Comparison of ENCODE assay signal across 26 cellular contexts in genomic region chr6:52255434-52255833, GRCh38. TPM values are rescaled to one million over a fixed set of nuclear protein-coding genes. Genes with fewer than 3 reads are reported as not detected.
DNase-seq lines count a peak whose midpoint lies in the region; ATAC-seq lines count a peak whose summit lies in the region.
"Had no signal": no experiment of that assay in that cellular context is flagged by ENCODE, and none has a peak within 500 bp of the region (broad histone marks: within the 10 kb centered on the region; RNA-seq: fewer than 3 reads in every experiment).

No MANE protein-coding gene starts in this region.

- peak overlapping the region; percentile 18 for H3K4me3 Mint-ChIP-seq in activated CD4-positive, alpha-beta T cell treated with anti-CD3 and anti-CD28 coated beads, Interleukin-2, amount 10 ng/mL, durations not matched to agents 24 days and 14 days
- H3K4me3 Mint-ChIP-seq in stimulated activated naive CD8-positive, alpha-beta T cell treated with anti-CD3 and anti-CD28 coated beads, Interleukin-15, Interleukin-2, amounts not matched to agents 100 ng/mL and 50 ng/mL, for 24 hours: peak overlapping the region; percentile 17
- H3K4me3 Mint-ChIP-seq in activated naive CD8-positive, alpha-beta T cell treated with anti-CD3 and anti-CD28 coated beads, Interleukin-2, amount 50 U/mL, for 24 hours: peak overlapping the region; percentile 9
- H3K4me3 Mint-ChIP-seq: CD8-positive, alpha-beta memory T cell had no signal

- ATAC-seq in stimulated activated naive CD8-positive, alpha-beta T cell treated with anti-CD3 and anti-CD28 coated beads, Interleukin-15, Interleukin-2, amounts not matched to agents 100 U/mL and 50 U/mL, for 24 hours: no peak
- no peak for ATAC-seq in activated naive CD8-positive, alpha-beta T cell treated with anti-CD3 and anti-CD28 coated beads, Interleukin-2, amount 50 U/mL, for 24 hours
- ATAC-seq: HCT116, Right ventricle myocardium inferior had no signal

- H3K4me1 Mint-ChIP-seq in activated CD4-positive, alpha-beta T cell treated with anti-CD3 and anti-CD28 coated beads, Interleukin-2, amount 10 ng/mL, durations not matched to agents 24 days and 14 days: peaks cover 32% of the 10 kb centered on the region
- H3K4me1 Mint-ChIP-seq in stimulated activated naive CD8-positive, alpha-beta T cell treated with anti-CD3 and anti-CD28 coated beads, Interleukin-15, Interleukin-2, amounts not matched to agents 100 ng/mL and 50 ng/mL, for 24 hours (ENCODE audit: low read depth): peaks cover 45% of the 10 kb centered on the region
- peaks cover 41% of the 10 kb centered on the region for H3K4me1 Mint-ChIP-seq in activated naive CD8-positive, alpha-beta T cell treated with anti-CD3 and anti-CD28 coated beads, Interleukin-2, amount 50 U/mL, for 24 hours

- no peaks in the 10 kb centered on the region for H3K9me3 Mint-ChIP-seq in activated CD4-positive, alpha-beta T cell treated with anti-CD3 and anti-CD28 coated beads, Interleukin-2, amount 10 ng/mL, durations not matched to agents 24 days and 14 days
- H3K9me3 Mint-ChIP-seq in stimulated activated naive CD8-positive, alpha-beta T cell treated with anti-CD3 and anti-CD28 coated beads, Interleukin-15, Interleukin-2, amounts not matched to agents 100 ng/mL and 50 ng/mL, for 24 hours: no peaks in the 10 kb centered on the region
- H3K9me3 Mint-ChIP-seq in activated naive CD8-positive, alpha-beta T cell treated with anti-CD3 and anti-CD28 coated beads, Interleukin-2, amount 50 U/mL, for 24 hours: no peaks in the 10 kb centered on the region
- H3K9me3 Mint-ChIP-seq: CD8-positive, alpha-beta memory T cell had no signal

- peaks cover 4% of the 10 kb centered on the region for H3K36me3 Mint-ChIP-seq in activated CD4-positive, alpha-beta T cell treated with anti-CD3 and anti-CD28 coated beads, Interleukin-2, amount 10 ng/mL, durations not matched to agents 24 days and 14 days (ENCODE audit: low read depth)
- H3K36me3 Mint-ChIP-seq in stimulated activated naive CD8-positive, alpha-beta T cell treated with anti-CD3 and anti-CD28 coated beads, Interleukin-15, Interleukin-2, amounts not matched to agents 100 ng/mL and 50 ng/mL, for 24 hours (ENCODE audit: low read depth): peaks cover 5% of the 10 kb centered on the region
- H3K36me3 Mint-ChIP-seq in activated naive CD8-positive, alpha-beta T cell treated with anti-CD3 and anti-CD28 coated beads, Interleukin-2, amount 50 U/mL, for 24 hours (ENCODE audit: low read depth): peaks cover under 1% of the 10 kb centered on the region
- H3K36me3 Mint-ChIP-seq: CD8-positive, alpha-beta memory T cell had no signal

- H3K27me3 Mint-ChIP-seq in activated CD4-positive, alpha-beta T cell treated with anti-CD3 and anti-CD28 coated beads, Interleukin-2, amount 10 ng/mL, durations not matched to agents 24 days and 14 days: peaks cover 34% of the 10 kb centered on the region
- H3K27me3 Mint-ChIP-seq in stimulated activated naive CD8-positive, alpha-beta T cell treated with anti-CD3 and anti-CD28 coated beads, Interleukin-15, Interleukin-2, amounts not matched to agents 100 ng/mL and 50 ng/mL, for 24 hours: peaks cover 23% of the 10 kb centered on the region
- H3K27me3 Mint-ChIP-seq in activated naive CD8-positive, alpha-beta T cell treated with anti-CD3 and anti-CD28 coated beads, Interleukin-2, amount 50 U/mL, for 24 hours: peaks cover 31% of the 10 kb centered on the region

- DNase-seq in activated CD4-positive, alpha-beta T cell treated with anti-CD3 and anti-CD28 coated beads, Interleukin-2, amount 10 ng/mL, durations not matched to agents 24 days and 14 days: no peak
- no peak for DNase-seq in activated CD4-positive, alpha-beta T cell treated with anti-CD3 and anti-CD28 coated beads, Interleukin-2, amount 50 U/mL, for 4 hours
- DNase-seq in stimulated activated naive CD8-positive, alpha-beta T cell treated with anti-CD3 and anti-CD28 coated beads, Interleukin-15, Interleukin-2, amounts not matched to agents 100 U/mL and 50 U/mL, for 24 hours: no peak
- no peak for DNase-seq in activated naive CD8-positive, alpha-beta T cell treated with anti-CD3 and anti-CD28 coated beads, Interleukin-2, amount 50 U/mL, for 24 hours
- DNase-seq in NCI-H748 (lab: John Stamatoyannopoulos, UW; ENCODE audit: unreplicated experiment): no peak
- no peak for DNase-seq in HK-2 (ENCODE audit: unreplicated experiment)
- DNase-seq in central memory CD4-positive, alpha-beta T cell: no peak
- DNase-seq: Calu3; CD8-positive, alpha-beta memory T cell; DMS153; Kasumi-1; NCI-H1417; NCI-H1694 treated with DMSO at 0.1 percent for 48 hours; NCI-H2081 treated with DMSO at 0.1 percent for 48 hours; NCI-H2171 treated with DMSO at 0.1 percent for 48 hours; NCI-H446; NCI-H526; OCI-M1 had no signal

- H3K27ac Mint-ChIP-seq in activated CD4-positive, alpha-beta T cell treated with anti-CD3 and anti-CD28 coated beads, Interleukin-2, amount 10 ng/mL, durations not matched to agents 24 days and 14 days: peak overlapping the region; percentile 14
- peak overlapping the region; percentile 38 for H3K27ac Mint-ChIP-seq in stimulated activated naive CD8-positive, alpha-beta T cell treated with anti-CD3 and anti-CD28 coated beads, Interleukin-15, Interleukin-2, amounts not matched to agents 100 ng/mL and 50 ng/mL, for 24 hours
- no peak overlapping the region for H3K27ac Mint-ChIP-seq in activated naive CD8-positive, alpha-beta T cell treated with anti-CD3 and anti-CD28 coated beads, Interleukin-2, amount 50 U/mL, for 24 hours

- intact Hi-C loops in activated CD4-positive, alpha-beta T cell treated with anti-CD3 and anti-CD28 coated beads, Interleukin-2, amount 10 ng/mL, durations not matched to agents 24 days and 14 days (cut with micrococcal nuclease): loop anchor here (1.0 to 2.0 kb wide), 2 partner anchors 28 to 93 kb away; no protein-coding TSS in a partner anchor

RNA-seq across cellular contexts. Expression of gene IL17F, which starts 11.1 kb away (rescaled TPM):
- not detected in 2 replicates for total RNA-seq in activated CD4-positive, alpha-beta T cell treated with anti-CD3 and anti-CD28 coated beads, Interleukin-2, amount 10 ng/mL, durations not matched to agents 24 days and 14 days
- total RNA-seq: A172, Calu3, G401, H1, MCF 10A, Right ventricle myocardium inferior, SJSA1 had no signal

RNA-seq across cellular contexts. Expression of gene MCM3, which starts 29.1 kb away (rescaled TPM):
- 239 and 240 TPM in 2 replicates for total RNA-seq in activated CD4-positive, alpha-beta T cell treated with anti-CD3 and anti-CD28 coated beads, Interleukin-2, amount 10 ng/mL, durations not matched to agents 24 days and 14 days
